Comparison of ENCODE assay signal across 1 cellular context in the genomic region with DNA sequence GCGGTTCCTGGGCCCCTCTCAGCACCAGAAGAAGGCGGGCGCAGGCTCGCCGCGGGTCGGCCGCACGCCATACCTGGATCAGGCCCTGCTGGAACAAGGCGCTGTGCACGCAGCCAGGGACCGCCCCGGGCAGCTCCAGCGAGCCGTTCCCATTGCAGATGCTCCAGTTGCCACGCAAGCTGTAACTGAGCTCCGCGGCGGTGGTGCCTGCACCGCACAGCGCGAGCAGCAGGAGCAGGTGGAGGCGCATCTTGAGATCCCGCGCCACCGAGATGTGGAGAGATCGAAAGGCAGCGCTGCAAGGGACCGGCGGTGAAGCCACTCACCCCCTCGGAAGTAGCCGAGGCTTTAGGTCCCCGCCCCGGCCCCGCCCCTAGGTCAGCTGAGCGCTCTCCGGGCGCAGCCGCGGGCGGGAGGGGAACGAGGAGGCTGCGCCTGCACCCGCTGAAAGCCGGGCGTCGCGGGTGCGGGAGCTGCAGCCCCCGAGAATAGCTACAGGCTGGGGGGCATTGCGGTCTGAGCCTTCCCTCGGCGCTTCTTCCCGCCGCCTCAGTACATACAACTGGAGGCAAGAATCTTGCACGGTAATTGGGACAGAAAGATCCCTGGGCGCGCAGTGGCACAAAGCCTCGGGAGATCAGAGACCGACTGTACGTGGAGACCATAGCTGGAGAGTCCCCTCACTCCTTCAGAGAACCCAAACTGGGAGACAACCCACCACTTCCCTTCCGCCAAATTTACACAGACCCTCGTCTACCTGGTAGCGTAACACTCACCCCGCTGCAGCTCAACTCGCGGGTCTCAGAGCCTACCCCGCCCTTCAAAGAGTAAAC.
TF ChIP-seq lines count a peak whose summit lies in the region.

A gene (minus strand): TSS at position 324 of the 833 bp plus-strand sequence. CDS start 74 bp downstream, at position 250.

TF ChIP-seq in K562, 482 proteins besides CTCF, POLR2A, EP300 and RAD21 (continued from another document and continues in another):
- TF ChIP-seq, protein P1, sequence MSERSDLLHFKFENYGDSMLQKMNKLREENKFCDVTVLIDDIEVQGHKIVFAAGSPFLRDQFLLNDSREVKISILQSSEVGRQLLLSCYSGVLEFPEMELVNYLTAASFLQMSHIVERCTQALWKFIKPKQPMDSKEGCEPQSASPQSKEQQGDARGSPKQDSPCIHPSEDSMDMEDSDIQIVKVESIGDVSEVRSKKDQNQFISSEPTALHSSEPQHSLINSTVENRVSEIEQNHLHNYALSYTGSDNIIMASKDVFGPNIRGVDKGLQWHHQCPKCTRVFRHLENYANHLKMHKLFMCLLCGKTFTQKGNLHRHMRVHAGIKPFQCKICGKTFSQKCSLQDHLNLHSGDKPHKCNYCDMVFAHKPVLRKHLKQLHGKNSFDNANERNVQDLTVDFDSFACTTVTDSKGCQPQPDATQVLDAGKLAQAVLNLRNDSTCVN (CRISPR knock-in tag; IDR thresholded peaks at IDR 0.05): no peak
- TF ChIP-seq SAP30 (IDR thresholded peaks at IDR 0.05; ENCODE audit: borderline replicate concordance, insufficient read depth, low read depth, low read length, poor library complexity, severe bottlenecking) (no peak), BACH1 (tag; IDR thresholded peaks at IDR 0.05) (no peak), ZNF717 (CRISPR knock-in tag; IDR thresholded peaks at IDR 0.05) (no peak), STAG1 (CRISPR knock-in tag; IDR thresholded peaks at IDR 0.05; ENCODE audit: borderline replicate concordance) (no peak), ASH1L (IDR thresholded peaks at IDR 0.05; ENCODE audit: borderline replicate concordance, low read depth, partially characterized antibody) (no peak), ETV5 (CRISPR knock-in tag; IDR thresholded peaks at IDR 0.05; ENCODE audit: low read depth) (peak; percentile 55; the same call in 1 of the 2 replicates), ZNF3 (CRISPR knock-in tag; IDR thresholded peaks at IDR 0.05) (no peak), ZKSCAN1 (IDR thresholded peaks at IDR 0.05; ENCODE audit: low read depth, low read length) (no peak), KLF10 (CRISPR knock-in tag; IDR thresholded peaks at IDR 0.05) (no peak), ZNF24 (IDR thresholded peaks at IDR 0.05) (no peak), RHOXF2B (CRISPR knock-in tag; conservative IDR thresholded peaks at IDR 0.05) (no peak), PCBP2 (IDR thresholded peaks at IDR 0.05; ENCODE audit: low read depth, low read length, poor library complexity, severe bottlenecking) (no peak), ZNF584 (CRISPR knock-in tag; IDR thresholded peaks at IDR 0.05; ENCODE audit: low read depth) (no peak), SRF (CRISPR knock-in tag; IDR thresholded peaks at IDR 0.05) (no peak; a peak in 1 of 4 replicates), RBM17 (IDR thresholded peaks at IDR 0.05; ENCODE audit: borderline replicate concordance, low read depth, low read length) (no peak), FOS (IDR thresholded peaks at IDR 0.05; ENCODE audit: extremely low read depth, insufficient read length) (no peak), TRIM28 (IDR thresholded peaks at IDR 0.05) (peak; percentile 63; the same call in 1 of the 2 replicates), HDGF (IDR thresholded peaks at IDR 0.05) (no peak), SPI1 (IDR thresholded peaks at IDR 0.05; ENCODE audit: borderline replicate concordance, low read depth, low read length) (no peak), PTTG1 (tag; IDR thresholded peaks at IDR 0.05; ENCODE audit: low read depth) (no peak), KDM4B (IDR thresholded peaks at IDR 0.05; ENCODE audit: borderline replicate concordance in 2 of 2, low read depth in 1 of 2) (peak in 1 of 2 experiments; percentile 34; a peak in 1 of 4 replicates), ZNF77 (CRISPR knock-in tag; IDR thresholded peaks at IDR 0.05) (no peak), DPF2 (IDR thresholded peaks at IDR 0.05) (no peak), KAT2B (IDR thresholded peaks at IDR 0.05; ENCODE audit: low read depth, low read length) (no peak), ADNP (tag; IDR thresholded peaks at IDR 0.05) (no peak), RBM34 (IDR thresholded peaks at IDR 0.05; ENCODE audit: borderline replicate concordance, insufficient read depth, low read length) (no peak), NCOA1 (IDR thresholded peaks at IDR 0.05; ENCODE audit: low read depth) (no peak), HMGN3 (IDR thresholded peaks at IDR 0.05; ENCODE audit: borderline replicate concordance, extremely low read depth, insufficient read length, low read depth, low read length) (peak; percentile 21), MCM5 (IDR thresholded peaks at IDR 0.05; ENCODE audit: low read depth) (no peak), ZNF551 (CRISPR knock-in tag; IDR thresholded peaks at IDR 0.05) (no peak), SMARCC2 (IDR thresholded peaks at IDR 0.05; ENCODE audit: low read depth) (no peak), PHB2 (IDR thresholded peaks at IDR 0.05; ENCODE audit: low read depth) (no peak), FOXA1 (IDR thresholded peaks at IDR 0.05; ENCODE audit: borderline replicate concordance) (no peak)
- TF ChIP-seq, protein P2, sequence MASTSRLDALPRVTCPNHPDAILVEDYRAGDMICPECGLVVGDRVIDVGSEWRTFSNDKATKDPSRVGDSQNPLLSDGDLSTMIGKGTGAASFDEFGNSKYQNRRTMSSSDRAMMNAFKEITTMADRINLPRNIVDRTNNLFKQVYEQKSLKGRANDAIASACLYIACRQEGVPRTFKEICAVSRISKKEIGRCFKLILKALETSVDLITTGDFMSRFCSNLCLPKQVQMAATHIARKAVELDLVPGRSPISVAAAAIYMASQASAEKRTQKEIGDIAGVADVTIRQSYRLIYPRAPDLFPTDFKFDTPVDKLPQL (IDR thresholded peaks at IDR 0.05; ENCODE audit: extremely low read depth, insufficient read length): no peak
- TF ChIP-seq, protein P3, sequence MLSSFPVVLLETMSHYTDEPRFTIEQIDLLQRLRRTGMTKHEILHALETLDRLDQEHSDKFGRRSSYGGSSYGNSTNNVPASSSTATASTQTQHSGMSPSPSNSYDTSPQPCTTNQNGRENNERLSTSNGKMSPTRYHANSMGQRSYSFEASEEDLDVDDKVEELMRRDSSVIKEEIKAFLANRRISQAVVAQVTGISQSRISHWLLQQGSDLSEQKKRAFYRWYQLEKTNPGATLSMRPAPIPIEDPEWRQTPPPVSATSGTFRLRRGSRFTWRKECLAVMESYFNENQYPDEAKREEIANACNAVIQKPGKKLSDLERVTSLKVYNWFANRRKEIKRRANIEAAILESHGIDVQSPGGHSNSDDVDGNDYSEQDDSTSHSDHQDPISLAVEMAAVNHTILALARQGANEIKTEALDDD (IDR thresholded peaks at IDR 0.05): no peak
- TF ChIP-seq, protein P4, sequence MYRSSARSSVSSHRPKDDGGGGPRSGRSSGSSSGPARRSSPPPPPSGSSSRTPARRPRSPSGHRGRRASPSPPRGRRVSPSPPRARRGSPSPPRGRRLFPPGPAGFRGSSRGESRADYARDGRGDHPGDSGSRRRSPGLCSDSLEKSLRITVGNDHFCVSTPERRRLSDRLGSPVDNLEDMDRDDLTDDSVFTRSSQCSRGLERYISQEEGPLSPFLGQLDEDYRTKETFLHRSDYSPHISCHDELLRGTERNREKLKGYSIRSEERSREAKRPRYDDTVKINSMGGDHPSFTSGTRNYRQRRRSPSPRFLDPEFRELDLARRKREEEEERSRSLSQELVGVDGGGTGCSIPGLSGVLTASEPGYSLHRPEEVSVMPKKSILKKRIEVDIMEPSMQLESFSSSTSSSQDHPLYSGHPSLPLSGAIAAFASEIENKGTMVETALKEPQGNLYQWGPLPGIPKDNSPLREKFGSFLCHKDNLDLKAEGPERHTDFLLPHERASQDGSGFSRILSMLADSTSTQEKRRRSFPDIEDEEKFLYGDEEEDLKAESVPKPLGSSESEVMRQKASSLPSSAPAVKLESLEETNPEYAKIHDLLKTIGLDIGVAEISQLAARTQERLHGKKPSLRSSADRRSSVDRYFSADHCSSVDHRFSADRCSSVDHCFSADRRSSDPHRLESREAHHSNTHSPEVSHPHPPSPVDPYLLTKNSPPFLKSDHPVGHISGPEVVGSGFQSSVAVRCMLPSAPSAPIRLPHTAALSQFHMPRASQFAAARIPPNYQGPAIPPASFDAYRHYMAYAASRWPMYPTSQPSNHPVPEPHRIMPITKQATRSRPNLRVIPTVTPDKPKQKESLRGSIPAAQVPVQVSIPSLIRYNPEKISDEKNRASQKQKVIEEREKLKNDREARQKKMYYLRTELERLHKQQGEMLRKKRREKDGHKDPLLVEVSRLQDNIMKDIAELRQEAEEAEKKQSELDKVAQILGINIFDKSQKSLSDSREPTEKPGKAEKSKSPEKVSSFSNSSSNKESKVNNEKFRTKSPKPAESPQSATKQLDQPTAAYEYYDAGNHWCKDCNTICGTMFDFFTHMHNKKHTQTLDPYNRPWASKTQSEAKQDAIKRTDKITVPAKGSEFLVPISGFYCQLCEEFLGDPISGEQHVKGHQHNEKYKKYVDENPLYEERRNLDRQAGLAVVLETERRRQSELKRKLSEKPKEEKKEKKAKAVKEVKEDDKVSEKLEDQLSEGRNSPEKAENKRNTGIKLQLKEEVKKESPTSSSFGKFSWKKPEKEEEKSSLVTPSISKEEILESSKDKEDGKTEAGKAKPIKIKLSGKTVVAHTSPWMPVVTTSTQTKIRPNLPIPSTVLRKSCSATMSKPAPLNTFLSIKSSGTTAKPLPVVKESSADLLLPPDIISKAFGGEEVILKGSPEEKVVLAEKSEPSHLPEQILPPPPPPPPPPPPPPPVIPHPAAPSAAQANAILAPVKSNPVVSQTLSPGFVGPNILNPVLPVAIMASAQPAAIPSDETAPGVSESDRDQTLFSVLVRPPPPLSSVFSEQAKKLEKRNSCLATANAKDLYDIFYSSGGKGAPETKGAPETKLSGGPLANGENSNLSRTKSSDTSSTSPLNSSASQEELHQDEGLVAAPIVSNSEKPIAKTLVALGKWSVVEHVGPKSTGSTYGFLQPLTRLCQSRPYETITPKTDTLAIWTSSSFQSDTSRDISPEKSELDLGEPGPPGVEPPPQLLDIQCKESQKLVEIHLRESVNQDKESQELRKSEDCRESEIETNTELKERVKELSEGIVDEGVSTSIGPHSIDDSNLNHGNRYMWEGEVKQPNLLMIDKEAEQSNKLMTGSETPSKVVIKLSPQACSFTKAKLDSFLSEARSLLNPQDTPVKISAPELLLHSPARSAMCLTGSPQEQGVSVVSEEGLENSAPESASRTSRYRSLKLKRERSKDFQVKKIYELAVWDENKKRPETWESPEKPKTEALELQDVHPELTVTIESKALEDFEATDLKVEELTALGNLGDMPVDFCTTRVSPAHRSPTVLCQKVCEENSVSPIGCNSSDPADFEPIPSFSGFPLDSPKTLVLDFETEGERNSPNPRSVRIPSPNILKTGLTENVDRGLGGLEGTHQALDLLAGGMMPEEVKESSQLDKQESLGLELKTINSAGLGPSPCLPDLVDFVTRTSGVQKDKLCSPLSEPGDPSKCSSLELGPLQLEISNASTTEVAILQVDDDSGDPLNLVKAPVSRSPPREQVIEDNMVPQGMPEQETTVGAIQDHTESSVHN (IDR thresholded peaks at IDR 0.05; ENCODE audit: borderline replicate concordance in 1 of 2, low read depth in 1 of 2): no peak
- TF ChIP-seq, protein P5, sequence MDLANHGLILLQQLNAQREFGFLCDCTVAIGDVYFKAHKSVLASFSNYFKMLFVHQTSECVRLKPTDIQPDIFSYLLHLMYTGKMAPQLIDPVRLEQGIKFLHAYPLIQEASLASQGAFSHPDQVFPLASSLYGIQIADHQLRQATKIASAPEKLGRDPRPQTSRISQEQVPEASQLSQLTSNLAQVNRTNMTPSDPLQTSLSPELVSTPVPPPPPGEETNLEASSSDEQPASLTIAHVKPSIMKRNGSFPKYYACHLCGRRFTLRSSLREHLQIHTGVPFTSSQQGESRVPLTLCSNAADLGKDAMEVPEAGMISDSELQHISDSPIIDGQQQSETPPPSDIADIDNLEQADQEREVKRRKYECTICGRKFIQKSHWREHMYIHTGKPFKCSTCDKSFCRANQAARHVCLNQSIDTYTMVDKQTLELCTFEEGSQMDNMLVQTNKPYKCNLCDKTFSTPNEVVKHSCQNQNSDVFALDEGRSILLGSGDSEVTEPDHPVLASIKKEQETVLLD (IDR thresholded peaks at IDR 0.05): no peak
- TF ChIP-seq, protein P6, sequence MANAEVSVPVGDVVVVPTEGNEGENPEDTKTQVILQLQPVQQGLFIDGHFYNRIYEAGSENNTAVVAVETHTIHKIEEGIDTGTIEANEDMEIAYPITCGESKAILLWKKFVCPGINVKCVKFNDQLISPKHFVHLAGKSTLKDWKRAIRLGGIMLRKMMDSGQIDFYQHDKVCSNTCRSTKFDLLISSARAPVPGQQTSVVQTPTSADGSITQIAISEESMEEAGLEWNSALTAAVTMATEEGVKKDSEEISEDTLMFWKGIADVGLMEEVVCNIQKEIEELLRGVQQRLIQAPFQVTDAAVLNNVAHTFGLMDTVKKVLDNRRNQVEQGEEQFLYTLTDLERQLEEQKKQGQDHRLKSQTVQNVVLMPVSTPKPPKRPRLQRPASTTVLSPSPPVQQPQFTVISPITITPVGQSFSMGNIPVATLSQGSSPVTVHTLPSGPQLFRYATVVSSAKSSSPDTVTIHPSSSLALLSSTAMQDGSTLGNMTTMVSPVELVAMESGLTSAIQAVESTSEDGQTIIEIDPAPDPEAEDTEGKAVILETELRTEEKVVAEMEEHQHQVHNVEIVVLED (CRISPR knock-in tag; IDR thresholded peaks at IDR 0.05): peak; percentile 14; the same call in 1 of the 2 replicates
- TF ChIP-seq, protein P7, sequence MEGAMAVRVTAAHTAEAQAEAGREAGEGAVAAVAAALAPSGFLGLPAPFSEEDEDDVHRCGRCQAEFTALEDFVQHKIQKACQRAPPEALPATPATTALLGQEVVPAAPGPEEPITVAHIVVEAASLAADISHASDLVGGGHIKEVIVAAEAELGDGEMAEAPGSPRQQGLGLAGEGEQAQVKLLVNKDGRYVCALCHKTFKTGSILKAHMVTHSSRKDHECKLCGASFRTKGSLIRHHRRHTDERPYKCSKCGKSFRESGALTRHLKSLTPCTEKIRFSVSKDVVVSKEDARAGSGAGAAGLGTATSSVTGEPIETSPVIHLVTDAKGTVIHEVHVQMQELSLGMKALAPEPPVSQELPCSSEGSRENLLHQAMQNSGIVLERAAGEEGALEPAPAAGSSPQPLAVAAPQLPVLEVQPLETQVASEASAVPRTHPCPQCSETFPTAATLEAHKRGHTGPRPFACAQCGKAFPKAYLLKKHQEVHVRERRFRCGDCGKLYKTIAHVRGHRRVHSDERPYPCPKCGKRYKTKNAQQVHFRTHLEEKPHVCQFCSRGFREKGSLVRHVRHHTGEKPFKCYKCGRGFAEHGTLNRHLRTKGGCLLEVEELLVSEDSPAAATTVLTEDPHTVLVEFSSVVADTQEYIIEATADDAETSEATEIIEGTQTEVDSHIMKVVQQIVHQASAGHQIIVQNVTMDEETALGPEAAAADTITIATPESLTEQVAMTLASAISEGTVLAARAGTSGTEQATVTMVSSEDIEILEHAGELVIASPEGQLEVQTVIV (CRISPR knock-in tag; IDR thresholded peaks at IDR 0.05; ENCODE audit: borderline replicate concordance): no peak
- TF ChIP-seq, protein P8, sequence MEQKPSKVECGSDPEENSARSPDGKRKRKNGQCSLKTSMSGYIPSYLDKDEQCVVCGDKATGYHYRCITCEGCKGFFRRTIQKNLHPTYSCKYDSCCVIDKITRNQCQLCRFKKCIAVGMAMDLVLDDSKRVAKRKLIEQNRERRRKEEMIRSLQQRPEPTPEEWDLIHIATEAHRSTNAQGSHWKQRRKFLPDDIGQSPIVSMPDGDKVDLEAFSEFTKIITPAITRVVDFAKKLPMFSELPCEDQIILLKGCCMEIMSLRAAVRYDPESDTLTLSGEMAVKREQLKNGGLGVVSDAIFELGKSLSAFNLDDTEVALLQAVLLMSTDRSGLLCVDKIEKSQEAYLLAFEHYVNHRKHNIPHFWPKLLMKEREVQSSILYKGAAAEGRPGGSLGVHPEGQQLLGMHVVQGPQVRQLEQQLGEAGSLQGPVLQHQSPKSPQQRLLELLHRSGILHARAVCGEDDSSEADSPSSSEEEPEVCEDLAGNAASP (IDR thresholded peaks at IDR 0.05): no peak
